10 cellular contexts compared by ENCODE assay signal in genomic region chr3:128559486-128560225, GRCh38.
DNase-seq lines count a peak whose midpoint lies in the region; ATAC-seq, FAIRE-seq and TF ChIP-seq lines count a peak whose summit lies in the region.
"Had no signal": no experiment of that assay in that cellular context is flagged by ENCODE, and none has a peak within 500 bp of the region (broad histone marks: within the 10 kb centered on the region; RNA-seq: fewer than 3 reads in every experiment).

No MANE protein-coding gene starts in this region.

- ATAC-seq in Right ventricle myocardium inferior (no peak), heart right ventricle (no peak), HG03025 (IDR thresholded peaks at IDR 0.05; ENCODE audit: low FRiP score, unreplicated experiment) (no peak)
- ATAC-seq: CD8-positive, alpha-beta T cell had no signal

- H3K9me3 ChIP-seq in heart right ventricle (peaks cover 0 to 4% (median 0%) of the 10 kb centered on the region in 11 donors), testis (no peaks in the 10 kb centered on the region)

- H3K36me3 ChIP-seq in heart right ventricle (no peaks in the 10 kb centered on the region), testis (ENCODE audit: low read depth, missing control alignments) (no peaks in the 10 kb centered on the region)

- H3K4me3 Mint-ChIP-seq in activated T-helper 1 cell treated with anti-CD3 and anti-CD28 coated beads, Interleukin-12 subunit alpha, Interleukin-12 subunit beta, Interleukin-2, Interleukin-4 antibody, amounts not matched to agents 30 ng/mL and 10 ng/mL and 1 ng/mL, durations not matched to agents 14 hours and 24 hours and 36 hours, result no peak overlapping the region
- H3K4me3 Mint-ChIP-seq: CD8-positive, alpha-beta T cell; T-helper 2 cell treated with Interferon-gamma antibody and Interleukin-4, amounts not matched to agents 5 μg/mL and 100 μg/mL, for 36 hours had no signal

- in situ Hi-C loops in KBM-7 (cut with MboI; ENCODE audit: low pct_unique_long_range_greater_than_20kb, low sequenced_read_pairs), result no loop called here

- TF ChIP-seq POLR2A in testis (IDR thresholded peaks at IDR 0.05), result no peak
- TF ChIP-seq POLR2A in GM12891 (IDR thresholded peaks at IDR 0.05; ENCODE audit: low read depth, low read length), result no peak

- H3K27me3 Mint-ChIP-seq in activated T-helper 1 cell treated with anti-CD3 and anti-CD28 coated beads, Interleukin-12 subunit alpha, Interleukin-12 subunit beta, Interleukin-2, Interleukin-4 antibody, amounts not matched to agents 30 ng/mL and 10 ng/mL and 1 ng/mL, durations not matched to agents 14 hours and 24 hours and 36 hours (ENCODE audit: insufficient read depth), result peaks cover 37% of the 10 kb centered on the region

- peaks cover 4 to 30% (median 18%) of the 10 kb centered on the region in 9 donors for H3K4me1 ChIP-seq in heart right ventricle
- no peaks in the 10 kb centered on the region for H3K4me1 ChIP-seq in testis

- H3K27me3 ChIP-seq in heart right ventricle (peaks cover 5 to 56% (median 30%) of the 10 kb centered on the region in 7 donors), testis (no peaks in the 10 kb centered on the region)

- DNase-seq in Right ventricle myocardium inferior (ENCODE audit: missing footprints), result peak; percentile 39
- no peak for DNase-seq in heart right ventricle
- peak; percentile 63 for DNase-seq in NCI-H2107 treated with DMSO at 0.1 percent for 48 hours (lab: John Stamatoyannopoulos, UW; ENCODE audit: unreplicated experiment)
- DNase-seq in activated T-helper 1 cell treated with anti-CD3 and anti-CD28 coated beads, Interleukin-12 subunit alpha, Interleukin-12 subunit beta, Interleukin-2, Interleukin-4 antibody, amounts not matched to agents 30 ng/mL and 10 ng/mL and 1 ng/mL, durations not matched to agents 14 hours and 24 hours and 36 hours (ENCODE audit: low spot score), result peak; percentile 25
- peak; percentile 43 for DNase-seq in testis
- DNase-seq in GM12891 (ENCODE audit: insufficient read length, low spot score), result no peak
- DNase-seq in KBM-7, result no peak

- intact Hi-C loops in Right ventricle myocardium inferior (cut with DNase I) (no loop called here), heart right ventricle (cut with DNase I) (loop anchor here in 1 of 10 donors (5.0 kb wide), 1 partner anchor 72 kb away; no protein-coding TSS in a partner anchor), testis (cut with DNase I; ENCODE audit: low total_unique reads) (no loop called here)
- intact Hi-C loops in activated T-helper 1 cell treated with anti-CD3 and anti-CD28 coated beads, Interleukin-12 subunit alpha, Interleukin-12 subunit beta, Interleukin-2, Interleukin-4 antibody, amounts not matched to agents 30 ng/mL and 10 ng/mL and 1 ng/mL, durations not matched to agents 14 hours and 24 hours and 36 hours (cut with micrococcal nuclease), result no loop called here

- no peak overlapping the region for H3K27ac Mint-ChIP-seq in activated T-helper 1 cell treated with anti-CD3 and anti-CD28 coated beads, Interleukin-12 subunit alpha, Interleukin-12 subunit beta, Interleukin-2, Interleukin-4 antibody, amounts not matched to agents 30 ng/mL and 10 ng/mL and 1 ng/mL, durations not matched to agents 14 hours and 24 hours and 36 hours
- H3K27ac Mint-ChIP-seq: CD8-positive, alpha-beta T cell; T-helper 2 cell treated with Interferon-gamma antibody and Interleukin-4, amounts not matched to agents 5 μg/mL and 100 μg/mL, for 36 hours had no signal

- peaks cover 10% of the 10 kb centered on the region for H3K4me1 Mint-ChIP-seq in activated T-helper 1 cell treated with anti-CD3 and anti-CD28 coated beads, Interleukin-12 subunit alpha, Interleukin-12 subunit beta, Interleukin-2, Interleukin-4 antibody, amounts not matched to agents 30 ng/mL and 10 ng/mL and 1 ng/mL, durations not matched to agents 14 hours and 24 hours and 36 hours (ENCODE audit: low read depth)

- no peaks in the 10 kb centered on the region for H3K9me3 Mint-ChIP-seq in activated T-helper 1 cell treated with anti-CD3 and anti-CD28 coated beads, Interleukin-12 subunit alpha, Interleukin-12 subunit beta, Interleukin-2, Interleukin-4 antibody, amounts not matched to agents 30 ng/mL and 10 ng/mL and 1 ng/mL, durations not matched to agents 14 hours and 24 hours and 36 hours
- H3K9me3 Mint-ChIP-seq: CD8-positive, alpha-beta T cell; T-helper 2 cell treated with Interferon-gamma antibody and Interleukin-4, amounts not matched to agents 5 μg/mL and 100 μg/mL, for 36 hours had no signal

- H3K27ac ChIP-seq in heart right ventricle (no peak overlapping the region), testis (no peak overlapping the region)

- 52 to 62% methylated on average over 17 of the region's 17 CpGs for WGBS in heart right ventricle, 2 donors
- WGBS in testis, 2 donors, result 36 to 41% methylated on average over 17 of the region's 17 CpGs

- H3K4me3 ChIP-seq in heart right ventricle (no peak overlapping the region), testis (no peak overlapping the region)

- no peak for TF ChIP-seq CTCF in heart right ventricle (IDR thresholded peaks at IDR 0.05)
- TF ChIP-seq CTCF in testis (IDR thresholded peaks at IDR 0.05), result no peak

- no peaks in the 10 kb centered on the region for H3K36me3 Mint-ChIP-seq in activated T-helper 1 cell treated with anti-CD3 and anti-CD28 coated beads, Interleukin-12 subunit alpha, Interleukin-12 subunit beta, Interleukin-2, Interleukin-4 antibody, amounts not matched to agents 30 ng/mL and 10 ng/mL and 1 ng/mL, durations not matched to agents 14 hours and 24 hours and 36 hours (ENCODE audit: low read depth)
- H3K36me3 Mint-ChIP-seq: CD8-positive, alpha-beta T cell had no signal

- FAIRE-seq in GM12891 (lab: Jason Lieb, UNC), result no peak

TF ChIP-seq in GM12891, 5 proteins besides CTCF, POLR2A, EP300 and RAD21:
- no peak for TF ChIP-seq PAX5 (IDR thresholded peaks at IDR 0.05; ENCODE audit: insufficient read depth, low read length, severe bottlenecking)
- no peak for TF ChIP-seq POLR2AphosphoS5 (IDR thresholded peaks at IDR 0.05; ENCODE audit: low read depth, low read length)
- TF ChIP-seq POU2F2 (IDR thresholded peaks at IDR 0.05; ENCODE audit: low read depth, low read length), result no peak
- no peak for TF ChIP-seq SPI1 (IDR thresholded peaks at IDR 0.05; ENCODE audit: low read depth, low read length)
- no peak for TF ChIP-seq TAF1 (IDR thresholded peaks at IDR 0.05; ENCODE audit: low read depth, low read length)

Comparison
In these comparisons a context has a peak if more than half of its experiments do, and no peak if none do; other contexts are left out.
1. DNase-seq: peak in Right ventricle myocardium inferior (single experiment), NCI-H2107 treated with DMSO at 0.1 percent for 48 hours (single experiment), activated T-helper 1 cell treated with anti-CD3 and anti-CD28 coated beads, Interleukin-12 subunit alpha, Interleukin-12 subunit beta, Interleukin-2, Interleukin-4 antibody, amounts not matched to agents 30 ng/mL and 10 ng/mL and 1 ng/mL, durations not matched to agents 14 hours and 24 hours and 36 hours (single experiment) and testis (single experiment); none in heart right ventricle (0 of 2), GM12891 (single experiment) and KBM-7 (single experiment).